In genomic region chr1:223748773-223749733, GRCh38 we compare ENCODE assay signal across 1 cellular context.
A peak's percentile ranks its signal among the peaks of the same experiment; 100 is the strongest.
TF ChIP-seq lines count a peak whose summit lies in the region.

No MANE protein-coding gene starts in this region.

TF ChIP-seq in K562, 482 proteins besides CTCF, POLR2A, EP300 and RAD21 (continued from another document):
- TF ChIP-seq KAT7 (CRISPR knock-in tag; IDR thresholded peaks at IDR 0.05; ENCODE audit: borderline replicate concordance): 0 out of 2 replicates have a peak, but pooled peaks have one; percentile 58
- TF ChIP-seq CREB3 (tag; conservative IDR thresholded peaks at IDR 0.05; ENCODE audit: low read depth): no peak
- TF ChIP-seq HNRNPK (IDR thresholded peaks at IDR 0.05; ENCODE audit: low read depth, low read length, poor library complexity, severe bottlenecking): no peak
- no peak for TF ChIP-seq ATF1 (CRISPR knock-in tag; IDR thresholded peaks at IDR 0.05)
- 0 out of 2 replicates have a peak, but pooled peaks have one; percentile 17 for TF ChIP-seq ATF1 (tag; IDR thresholded peaks at IDR 0.05)
- TF ChIP-seq ZNF449 (CRISPR knock-in tag; IDR thresholded peaks at IDR 0.05): no peak
- TF ChIP-seq JUND (IDR thresholded peaks at IDR 0.05; ENCODE audit: borderline replicate concordance, low read depth, low read length): 0 out of 2 replicates have a peak, but pooled peaks have one; percentile 8
- no peak; the same call in 2 of the 3 replicates for TF ChIP-seq JUND (tag; IDR thresholded peaks at IDR 0.05; ENCODE audit: borderline replicate concordance, low read depth, low read length)
- TF ChIP-seq RBBP5 (IDR thresholded peaks at IDR 0.05; ENCODE audit: borderline replicate concordance, insufficient read depth, low read length, poor library complexity, severe bottlenecking): no peak
- no peak for TF ChIP-seq PHB (CRISPR knock-in tag; IDR thresholded peaks at IDR 0.05)
- TF ChIP-seq PTRF (tag; IDR thresholded peaks at IDR 0.05): no peak
- TF ChIP-seq SMAD1 (IDR thresholded peaks at IDR 0.05; ENCODE audit: low read depth, low read length, partially characterized antibody): peak; percentile 38
- no peak for TF ChIP-seq CREM (IDR thresholded peaks at IDR 0.05; ENCODE audit: low read depth)
- no peak for TF ChIP-seq ESRRB (CRISPR knock-in tag; IDR thresholded peaks at IDR 0.05; ENCODE audit: borderline replicate concordance)
- no peak for TF ChIP-seq NR2F6 (CRISPR knock-in tag; IDR thresholded peaks at IDR 0.05)
- TF ChIP-seq ZNF668 (CRISPR knock-in tag; IDR thresholded peaks at IDR 0.05): 0 out of 2 replicates have a peak, but pooled peaks have one; percentile 15
- 0 out of 2 replicates have a peak, but pooled peaks have one; percentile 12 for TF ChIP-seq ZNF609 (CRISPR knock-in tag; IDR thresholded peaks at IDR 0.05; ENCODE audit: borderline replicate concordance)
- TF ChIP-seq E2F4 (CRISPR knock-in tag; IDR thresholded peaks at IDR 0.05; ENCODE audit: low read depth): no peak
- TF ChIP-seq ZBTB7A (IDR thresholded peaks at IDR 0.05; ENCODE audit: borderline replicate concordance, control insufficient read depth, low read depth, low read length): no peak
- no peak for TF ChIP-seq HDAC6 (IDR thresholded peaks at IDR 0.05; ENCODE audit: low read depth, low read length)
- no peak for TF ChIP-seq TSC22D4 (tag; IDR thresholded peaks at IDR 0.05)
- no peak for TF ChIP-seq SRSF9 (IDR thresholded peaks at IDR 0.05; ENCODE audit: borderline replicate concordance, low read depth, low read length)
- no peak for TF ChIP-seq SAFB2 (IDR thresholded peaks at IDR 0.05; ENCODE audit: borderline replicate concordance, low read depth, low read length, severe bottlenecking)
- no peak for TF ChIP-seq ZKSCAN8 (CRISPR knock-in tag; IDR thresholded peaks at IDR 0.05)
- no peak for TF ChIP-seq KLF10 (CRISPR knock-in tag; IDR thresholded peaks at IDR 0.05)
- no peak for TF ChIP-seq DNMT1 (IDR thresholded peaks at IDR 0.05)
- TF ChIP-seq HMGN3 (IDR thresholded peaks at IDR 0.05; ENCODE audit: borderline replicate concordance, extremely low read depth, insufficient read length, low read depth, low read length): peak; percentile 70
- no peak for TF ChIP-seq SIN3A (IDR thresholded peaks at IDR 0.05; ENCODE audit: borderline replicate concordance in 2 of 2, control insufficient read depth in 1 of 2, low read depth in 2 of 2, low read length in 2 of 2)
- no peak for TF ChIP-seq ZFP1 (CRISPR knock-in tag; IDR thresholded peaks at IDR 0.05)
- no peak for TF ChIP-seq FUS (optimal IDR thresholded peaks at IDR 0.05; ENCODE audit: low read depth, low read length)
- no peak for TF ChIP-seq LARP7 (IDR thresholded peaks at IDR 0.05)
- TF ChIP-seq NFYB (IDR thresholded peaks at IDR 0.05; ENCODE audit: extremely low read depth, insufficient read length): no peak
- TF ChIP-seq RFX1 (IDR thresholded peaks at IDR 0.05): no peak
- peak; percentile 70 for TF ChIP-seq FIP1L1 (IDR thresholded peaks at IDR 0.05; ENCODE audit: low read depth, low read length, poor library complexity, severe bottlenecking)
- TF ChIP-seq ETV5 (CRISPR knock-in tag; IDR thresholded peaks at IDR 0.05; ENCODE audit: low read depth): no peak
- no peak for TF ChIP-seq KHSRP (IDR thresholded peaks at IDR 0.05)
- no peak for TF ChIP-seq MEF2A (IDR thresholded peaks at IDR 0.05; ENCODE audit: control insufficient read depth, low read depth, low read length)
- no peak for TF ChIP-seq HCFC1 (IDR thresholded peaks at IDR 0.05; ENCODE audit: low read depth, low read length)
- TF ChIP-seq RBFOX2 (IDR thresholded peaks at IDR 0.05; ENCODE audit: low read depth, low read length): no peak
- TF ChIP-seq XRCC5 (IDR thresholded peaks at IDR 0.05; ENCODE audit: low read depth, low read length): 0 out of 2 replicates have a peak, but pooled peaks have one; percentile 33
- no peak for TF ChIP-seq BCL6 (CRISPR knock-in tag; IDR thresholded peaks at IDR 0.05)
- TF ChIP-seq BRF1 (IDR thresholded peaks at IDR 0.05; ENCODE audit: borderline replicate concordance, extremely low read depth, insufficient read length): no peak
- no peak for TF ChIP-seq ZNF696 (CRISPR knock-in tag; conservative IDR thresholded peaks at IDR 0.05)
- no peak for TF ChIP-seq ARID2 (IDR thresholded peaks at IDR 0.05)
- TF ChIP-seq MYBL2 (IDR thresholded peaks at IDR 0.05; ENCODE audit: low read depth): no peak
- no peak for TF ChIP-seq MYBL2 (CRISPR knock-in tag; IDR thresholded peaks at IDR 0.05; ENCODE audit: borderline replicate concordance)
- TF ChIP-seq ATF3 (IDR thresholded peaks at IDR 0.05): no peak
- TF ChIP-seq ATF3 (CRISPR knock-in tag; conservative IDR thresholded peaks at IDR 0.05): peak; percentile 58; the same call in 1 of the 2 replicates
- no peak for TF ChIP-seq ZNF644 (tag; IDR thresholded peaks at IDR 0.05; ENCODE audit: low read depth)
- TF ChIP-seq ZNF699 (CRISPR knock-in tag; IDR thresholded peaks at IDR 0.05; ENCODE audit: insufficient replicate concordance): no peak
- no peak for TF ChIP-seq ZFP91 (CRISPR knock-in tag; IDR thresholded peaks at IDR 0.05)
- TF ChIP-seq SAFB (IDR thresholded peaks at IDR 0.05; ENCODE audit: borderline replicate concordance, low read depth, low read length): no peak
- TF ChIP-seq KDM5B (IDR thresholded peaks at IDR 0.05; ENCODE audit: insufficient replicate concordance, low read depth, low read length): no peak
- no peak for TF ChIP-seq ZNF586 (CRISPR knock-in tag; conservative IDR thresholded peaks at IDR 0.05)
- TF ChIP-seq CEBPG (CRISPR knock-in tag; IDR thresholded peaks at IDR 0.05): no peak
- no peak for TF ChIP-seq CEBPG (tag; conservative IDR thresholded peaks at IDR 0.05 in 1 of 2, IDR thresholded peaks at IDR 0.05 in 1 of 2)
- TF ChIP-seq CSDE1 (IDR thresholded peaks at IDR 0.05): no peak
- no peak for TF ChIP-seq HNRNPUL1 (IDR thresholded peaks at IDR 0.05; ENCODE audit: low read length)
- no peak for TF ChIP-seq PYGO2 (tag; IDR thresholded peaks at IDR 0.05)
- TF ChIP-seq ZNF217 (CRISPR knock-in tag; IDR thresholded peaks at IDR 0.05): no peak
- TF ChIP-seq ZNF76 (CRISPR knock-in tag; IDR thresholded peaks at IDR 0.05; ENCODE audit: borderline replicate concordance): no peak
- no peak for TF ChIP-seq CREBBP (IDR thresholded peaks at IDR 0.05; ENCODE audit: low read depth, low read length)
- TF ChIP-seq CREB5 (CRISPR knock-in tag; IDR thresholded peaks at IDR 0.05): no peak
- no peak for TF ChIP-seq PHF21A (IDR thresholded peaks at IDR 0.05; ENCODE audit: borderline replicate concordance, low read depth)
- peak; percentile 81 for TF ChIP-seq DEAF1 (CRISPR knock-in tag; IDR thresholded peaks at IDR 0.05)
- TF ChIP-seq MBD2 (IDR thresholded peaks at IDR 0.05; ENCODE audit: borderline replicate concordance, low read depth): no peak
